ENCODE assay signal across 24 cellular contexts in the genomic region with DNA sequence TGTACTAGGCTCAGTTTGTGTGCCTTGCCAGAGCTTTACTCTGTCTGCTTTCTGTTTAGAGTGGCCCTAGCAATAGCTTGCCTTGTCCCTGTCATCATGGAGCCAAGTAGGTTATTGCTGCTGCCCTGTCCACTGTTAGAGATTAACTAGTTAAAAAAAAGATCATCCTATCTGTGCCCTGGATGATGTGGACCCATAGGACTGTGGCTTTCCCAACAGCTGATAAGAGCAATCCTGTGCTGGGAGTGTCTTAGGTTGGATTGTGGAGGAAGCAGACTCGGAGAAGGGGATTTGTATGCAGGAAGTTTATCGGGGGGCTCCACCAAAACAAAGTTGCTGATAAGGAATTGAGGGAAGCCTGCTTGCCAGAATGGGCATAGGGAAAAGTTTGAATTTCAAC. TPM values are rescaled to one million over a fixed set of nuclear protein-coding genes. Genes with fewer than 3 reads are reported as not detected.
"Had no signal": no experiment of that assay in that cellular context is flagged by ENCODE, and none has a peak within 500 bp of the region (broad histone marks: within the 10 kb centered on the region; RNA-seq: fewer than 3 reads in every experiment).

No MANE protein-coding gene starts in this region.

- H3K27me3 ChIP-seq: left lung, ovary, right atrium auricular region, tibial artery, upper lobe of left lung had no signal

- H3K4me1 ChIP-seq: left lung, lower lobe of right lung, right atrium auricular region, upper lobe of left lung, uterus had no signal

- H3K27ac ChIP-seq: dorsolateral prefrontal cortex, left lung, lower lobe of right lung, ovary, right atrium auricular region, upper lobe of left lung, uterus had no signal

- H3K27ac Mint-ChIP-seq: memory B cell; naive thymus-derived CD4-positive, alpha-beta T cell; stimulated activated effector memory CD8-positive, alpha-beta T cell treated with anti-CD3 and anti-CD28 coated beads, Interleukin-12 subunit alpha, Interleukin-12 subunit beta, amount 100 ng/mL, for 72 hours had no signal

- FAIRE-seq: islet of Langerhans had no signal

- H3K9me3 Mint-ChIP-seq: memory B cell had no signal

- H3K9me3 ChIP-seq: left lung, lower lobe of right lung, ovary, right atrium auricular region, tibial artery, upper lobe of left lung, uterus had no signal

- H3K36me3 ChIP-seq: left lung, lower lobe of right lung, ovary, right atrium auricular region, tibial artery, upper lobe of left lung, uterus had no signal

- H3K36me3 Mint-ChIP-seq: naive thymus-derived CD4-positive, alpha-beta T cell; stimulated activated effector memory CD8-positive, alpha-beta T cell treated with anti-CD3 and anti-CD28 coated beads, Interleukin-12 subunit alpha, Interleukin-12 subunit beta, amount 100 ng/mL, for 72 hours had no signal

- H3K4me3 Mint-ChIP-seq: memory B cell; naive thymus-derived CD4-positive, alpha-beta T cell; neural crest cell; stimulated activated effector memory CD8-positive, alpha-beta T cell treated with anti-CD3 and anti-CD28 coated beads, Interleukin-12 subunit alpha, Interleukin-12 subunit beta, amount 100 ng/mL, for 72 hours had no signal

- H3K4me1 Mint-ChIP-seq: neural crest cell had no signal

- ATAC-seq: left lung; lower lobe of right lung; naive thymus-derived CD4-positive, alpha-beta T cell; stimulated activated effector memory CD8-positive, alpha-beta T cell treated with anti-CD3 and anti-CD28 coated beads, Interleukin-12 subunit alpha, Interleukin-12 subunit beta, amount 100 ng/mL, for 72 hours; stimulated activated naive CD8-positive, alpha-beta T cell treated with anti-CD3 and anti-CD28 coated beads, Interleukin-15, Interleukin-2, amounts not matched to agents 100 U/mL and 50 U/mL, for 24 hours had no signal

- H3K27me3 Mint-ChIP-seq: memory B cell had no signal

- DNase-seq: cortex of kidney; dorsolateral prefrontal cortex; effector CD8-positive, alpha-beta T cell; foreskin melanocyte; head of caudate nucleus; hippocampal formation; left lung; lower lobe of right lung; naive thymus-derived CD4-positive, alpha-beta T cell; ovary; stimulated activated CD4-positive, alpha-beta T cell treated with anti-CD3 and anti-CD28 coated beads, Interleukin-4, amount 100 ng/mL, for 1 hour; stimulated activated CD8-positive, alpha-beta memory T cell treated with anti-CD3 and anti-CD28 coated beads, Interleukin-4, amount 100 ng/mL, for 48 hours; stimulated activated naive CD8-positive, alpha-beta T cell treated with anti-CD3 and anti-CD28 coated beads, Interleukin-15, Interleukin-2, amounts not matched to agents 100 U/mL and 50 U/mL, for 24 hours; tibial artery; upper lobe of left lung; uterus had no signal

- H3K4me3 ChIP-seq: dorsolateral prefrontal cortex, left lung, lower lobe of right lung, ovary, right atrium auricular region, tibial artery, upper lobe of left lung, uterus had no signal

RNA-seq across cellular contexts. Expression of gene PPP1R2C, which starts 23.8 kb away (rescaled TPM):
- total RNA-seq: dorsolateral prefrontal cortex; left lung; lower lobe of right lung; naive thymus-derived CD4-positive, alpha-beta T cell; neural crest cell; ovary; posterior vena cava; right atrium auricular region; temporal lobe; upper lobe of left lung; uterus had no signal
- polyA plus RNA-seq: esophagus; naive thymus-derived CD4-positive, alpha-beta T cell; ovary had no signal
